1 cellular context compared by ENCODE assay signal in genomic region chr3:11605398-11605797, GRCh38.
TF ChIP-seq lines count a peak whose summit lies in the region.

No MANE protein-coding gene starts in this region.

TF ChIP-seq in GM23338, 12 proteins besides CTCF, POLR2A, EP300 and RAD21 (continued from another document):
- no peak for TF ChIP-seq ZNF462 (CRISPR knock-in tag; IDR thresholded peaks at IDR 0.05)
- no peak for TF ChIP-seq STAT1 (IDR thresholded peaks at IDR 0.05; ENCODE audit: unreplicated experiment)
- TF ChIP-seq, protein P1, sequence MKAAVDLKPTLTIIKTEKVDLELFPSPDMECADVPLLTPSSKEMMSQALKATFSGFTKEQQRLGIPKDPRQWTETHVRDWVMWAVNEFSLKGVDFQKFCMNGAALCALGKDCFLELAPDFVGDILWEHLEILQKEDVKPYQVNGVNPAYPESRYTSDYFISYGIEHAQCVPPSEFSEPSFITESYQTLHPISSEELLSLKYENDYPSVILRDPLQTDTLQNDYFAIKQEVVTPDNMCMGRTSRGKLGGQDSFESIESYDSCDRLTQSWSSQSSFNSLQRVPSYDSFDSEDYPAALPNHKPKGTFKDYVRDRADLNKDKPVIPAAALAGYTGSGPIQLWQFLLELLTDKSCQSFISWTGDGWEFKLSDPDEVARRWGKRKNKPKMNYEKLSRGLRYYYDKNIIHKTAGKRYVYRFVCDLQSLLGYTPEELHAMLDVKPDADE (IDR thresholded peaks at IDR 0.05): no peak
- TF ChIP-seq NANOG (IDR thresholded peaks at IDR 0.05; ENCODE audit: borderline replicate concordance): no peak
- no peak for TF ChIP-seq ZNF331 (CRISPR knock-in tag; IDR thresholded peaks at IDR 0.05; ENCODE audit: low read depth)
- no peak for TF ChIP-seq CREB1 (CRISPR knock-in tag; IDR thresholded peaks at IDR 0.05; ENCODE audit: low read depth)
- TF ChIP-seq EZH2 (IDR thresholded peaks at IDR 0.05; ENCODE audit: low read depth, unreplicated experiment): no peak
- no peak for TF ChIP-seq EZH2phosphoT487 (IDR thresholded peaks at IDR 0.05; ENCODE audit: unreplicated experiment)
- no peak for TF ChIP-seq ZNF114 (CRISPR knock-in tag; IDR thresholded peaks at IDR 0.05)
- TF ChIP-seq, protein P2, sequence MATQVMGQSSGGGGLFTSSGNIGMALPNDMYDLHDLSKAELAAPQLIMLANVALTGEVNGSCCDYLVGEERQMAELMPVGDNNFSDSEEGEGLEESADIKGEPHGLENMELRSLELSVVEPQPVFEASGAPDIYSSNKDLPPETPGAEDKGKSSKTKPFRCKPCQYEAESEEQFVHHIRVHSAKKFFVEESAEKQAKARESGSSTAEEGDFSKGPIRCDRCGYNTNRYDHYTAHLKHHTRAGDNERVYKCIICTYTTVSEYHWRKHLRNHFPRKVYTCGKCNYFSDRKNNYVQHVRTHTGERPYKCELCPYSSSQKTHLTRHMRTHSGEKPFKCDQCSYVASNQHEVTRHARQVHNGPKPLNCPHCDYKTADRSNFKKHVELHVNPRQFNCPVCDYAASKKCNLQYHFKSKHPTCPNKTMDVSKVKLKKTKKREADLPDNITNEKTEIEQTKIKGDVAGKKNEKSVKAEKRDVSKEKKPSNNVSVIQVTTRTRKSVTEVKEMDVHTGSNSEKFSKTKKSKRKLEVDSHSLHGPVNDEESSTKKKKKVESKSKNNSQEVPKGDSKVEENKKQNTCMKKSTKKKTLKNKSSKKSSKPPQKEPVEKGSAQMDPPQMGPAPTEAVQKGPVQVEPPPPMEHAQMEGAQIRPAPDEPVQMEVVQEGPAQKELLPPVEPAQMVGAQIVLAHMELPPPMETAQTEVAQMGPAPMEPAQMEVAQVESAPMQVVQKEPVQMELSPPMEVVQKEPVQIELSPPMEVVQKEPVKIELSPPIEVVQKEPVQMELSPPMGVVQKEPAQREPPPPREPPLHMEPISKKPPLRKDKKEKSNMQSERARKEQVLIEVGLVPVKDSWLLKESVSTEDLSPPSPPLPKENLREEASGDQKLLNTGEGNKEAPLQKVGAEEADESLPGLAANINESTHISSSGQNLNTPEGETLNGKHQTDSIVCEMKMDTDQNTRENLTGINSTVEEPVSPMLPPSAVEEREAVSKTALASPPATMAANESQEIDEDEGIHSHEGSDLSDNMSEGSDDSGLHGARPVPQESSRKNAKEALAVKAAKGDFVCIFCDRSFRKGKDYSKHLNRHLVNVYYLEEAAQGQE (IDR thresholded peaks at IDR 0.05; ENCODE audit: unreplicated experiment): no peak
- TF ChIP-seq JUNB (IDR thresholded peaks at IDR 0.05; ENCODE audit: unreplicated experiment): no peak
